In genomic region chr12:122183588-122183940, GRCh38 we compare ENCODE assay signal across 10 cellular contexts. TPM values are rescaled to one million over a fixed set of nuclear protein-coding genes. Genes with fewer than 3 reads are reported as not detected.
DNase-seq lines count a peak whose midpoint lies in the region; ATAC-seq and TF ChIP-seq lines count a peak whose summit lies in the region.
"Had no signal": no experiment of that assay in that cellular context is flagged by ENCODE, and none has a peak within 500 bp of the region (broad histone marks: within the 10 kb centered on the region; RNA-seq: fewer than 3 reads in every experiment).

No MANE protein-coding gene starts in this region.

- H3K36me3 ChIP-seq in cardiac muscle cell = no peaks in the 10 kb centered on the region
- no peaks in the 10 kb centered on the region for H3K36me3 ChIP-seq in mucosa of stomach (ENCODE audit: control insufficient read depth, insufficient read depth, low read length)
- H3K36me3 ChIP-seq in urinary bladder (ENCODE audit: insufficient read depth) = no peaks in the 10 kb centered on the region

- H3K27ac ChIP-seq in cardiac muscle cell = no peak overlapping the region
- peak overlapping the region in 11 of 59 donors; percentile 9 to 58 (median 35) for H3K27ac ChIP-seq in dorsolateral prefrontal cortex
- no peak overlapping the region for H3K27ac ChIP-seq in urinary bladder (ENCODE audit: low read depth)

- no peaks in the 10 kb centered on the region for H3K4me1 ChIP-seq in cardiac muscle cell (ENCODE audit: low read depth)
- H3K4me1 ChIP-seq in mucosa of stomach (ENCODE audit: control insufficient read depth, insufficient read depth, low read length) = peaks cover 5% of the 10 kb centered on the region
- no peaks in the 10 kb centered on the region for H3K4me1 ChIP-seq in urinary bladder (ENCODE audit: insufficient read depth)

- WGBS in urinary bladder = 80% methylated on average over 10 of the region's 10 CpGs

- intact Hi-C loops in Right ventricle myocardium superior (cut with DNase I) = no loop called here
- intact Hi-C loops in dorsolateral prefrontal cortex (cut with DNase I) = no loop called here

- ATAC-seq in Right ventricle myocardium superior (ENCODE audit: poor library complexity) (no peak), SK-N-SH treated with all-trans-retinoic acid at 6 μM for 48 hours (no peak), HG03442 (IDR thresholded peaks at IDR 0.05; ENCODE audit: unreplicated experiment) (no peak), HG03354 (IDR thresholded peaks at IDR 0.05; ENCODE audit: poor library complexity, severe bottlenecking, unreplicated experiment) (no peak)

- peak overlapping the region; percentile 57 for H3K9ac ChIP-seq in mucosa of stomach (ENCODE audit: low read length)

- H3K27me3 ChIP-seq in cardiac muscle cell (peaks cover 14% of the 10 kb centered on the region), dorsolateral prefrontal cortex (no peaks in the 10 kb centered on the region), mucosa of stomach (ENCODE audit: control insufficient read depth, insufficient read depth, low read length) (peaks cover 8% of the 10 kb centered on the region)

- no peak for TF ChIP-seq CTCF in cardiac muscle cell (IDR thresholded peaks at IDR 0.05; ENCODE audit: low read depth, low read length)
- no peak for TF ChIP-seq CTCF in dorsolateral prefrontal cortex (IDR thresholded peaks at IDR 0.05 in 54 of 56, conservative IDR thresholded peaks at IDR 0.05 in 2 of 56; ENCODE audit: low read depth in 1 of 56, partially characterized antibody in 56 of 56)

- DNase-seq in cardiac muscle cell (ENCODE audit: low read depth in 1 of 2, low spot score in 1 of 2) (no peak), Right ventricle myocardium superior (no peak), dorsolateral prefrontal cortex (no peak)
- DNase-seq: activated CD4-positive, alpha-beta T cell treated with anti-CD3 and anti-CD28 coated beads, Interleukin-2, amount 50 U/mL, for 4 hours had no signal

- H3K9me3 ChIP-seq in cardiac muscle cell (ENCODE audit: low read depth) (no peaks in the 10 kb centered on the region), mucosa of stomach (ENCODE audit: control insufficient read depth, low read length) (no peaks in the 10 kb centered on the region)

- H3K4me3 ChIP-seq in cardiac muscle cell = peak overlapping the region; percentile 42
- H3K4me3 ChIP-seq in dorsolateral prefrontal cortex = peak overlapping the region; percentile 28 to 77 (median 64)
- no peak overlapping the region for H3K4me3 ChIP-seq in mucosa of stomach (ENCODE audit: low read length)
- peak overlapping the region; percentile 48 for H3K4me3 ChIP-seq in urinary bladder (ENCODE audit: low read depth, low read length)

TF ChIP-seq in SK-N-SH treated with all-trans-retinoic acid at 6 μM for 48 hours, 23 proteins besides CTCF, POLR2A, EP300 and RAD21:
- TF ChIP-seq PPARA (CRISPR knock-in tag; IDR thresholded peaks at IDR 0.05; ENCODE audit: borderline replicate concordance) = no peak
- TF ChIP-seq CREB5 (CRISPR knock-in tag; IDR thresholded peaks at IDR 0.05; ENCODE audit: low read depth) = no peak

RNA-seq across cellular contexts. Expression of gene LRRC43, which starts 0.6 kb away (rescaled TPM):
- total RNA-seq in cardiac muscle cell (1.3 and 5.2 TPM in 2 replicates), Right ventricle myocardium superior (0.81 TPM), dorsolateral prefrontal cortex (10 to 100 TPM in 17 of 120 experiments, 1 to 10 TPM in 103; 2.5 to 12.7 (median 7.7) TPM), urinary bladder (not detected)
- polyA plus RNA-seq in cardiac muscle cell (2.0 and 6.0 TPM in 2 replicates), urinary bladder (0.13 TPM)
- total RNA-seq: NCI-H460 had no signal

RNA-seq across cellular contexts. Expression of gene IL31, which starts 9.5 kb away (rescaled TPM):
- not detected in 2 replicates for total RNA-seq in cardiac muscle cell
- polyA plus RNA-seq in cardiac muscle cell = not detected in 2 replicates
- not detected for total RNA-seq in Right ventricle myocardium superior
- total RNA-seq in dorsolateral prefrontal cortex = not detected
- not detected for total RNA-seq in urinary bladder
- not detected for polyA plus RNA-seq in urinary bladder
- total RNA-seq: NCI-H460 had no signal

RNA-seq across cellular contexts. Expression of gene B3GNT4, which starts 19.9 kb away (rescaled TPM):
- total RNA-seq in cardiac muscle cell = 0.12 and 0.67 TPM in 2 replicates
- polyA plus RNA-seq in cardiac muscle cell = 0.89 and 2.2 TPM in 2 replicates
- not detected for total RNA-seq in Right ventricle myocardium superior
- total RNA-seq in dorsolateral prefrontal cortex = 10 to 100 TPM in 68 of 120 experiments, 1 to 10 TPM in 52; 2.7 to 30.2 (median 10.5) TPM
- 0.16 TPM for total RNA-seq in urinary bladder
- 0.57 TPM for polyA plus RNA-seq in urinary bladder

RNA-seq across cellular contexts. Expression of gene DIABLO, which starts 42.3 kb away (rescaled TPM):
- total RNA-seq in cardiac muscle cell = 72.3 and 80.8 TPM in 2 replicates
- 93.3 and 95.9 TPM in 2 replicates for polyA plus RNA-seq in cardiac muscle cell
- total RNA-seq in Right ventricle myocardium superior = 27.8 TPM
- total RNA-seq in dorsolateral prefrontal cortex = 10 to 100 TPM; 26.7 to 52.0 (median 41.8) TPM
- total RNA-seq in urinary bladder = 46.2 TPM
- 52.0 TPM for polyA plus RNA-seq in urinary bladder
